Comparison of ENCODE assay signal across 1 cellular context in the genomic region with DNA sequence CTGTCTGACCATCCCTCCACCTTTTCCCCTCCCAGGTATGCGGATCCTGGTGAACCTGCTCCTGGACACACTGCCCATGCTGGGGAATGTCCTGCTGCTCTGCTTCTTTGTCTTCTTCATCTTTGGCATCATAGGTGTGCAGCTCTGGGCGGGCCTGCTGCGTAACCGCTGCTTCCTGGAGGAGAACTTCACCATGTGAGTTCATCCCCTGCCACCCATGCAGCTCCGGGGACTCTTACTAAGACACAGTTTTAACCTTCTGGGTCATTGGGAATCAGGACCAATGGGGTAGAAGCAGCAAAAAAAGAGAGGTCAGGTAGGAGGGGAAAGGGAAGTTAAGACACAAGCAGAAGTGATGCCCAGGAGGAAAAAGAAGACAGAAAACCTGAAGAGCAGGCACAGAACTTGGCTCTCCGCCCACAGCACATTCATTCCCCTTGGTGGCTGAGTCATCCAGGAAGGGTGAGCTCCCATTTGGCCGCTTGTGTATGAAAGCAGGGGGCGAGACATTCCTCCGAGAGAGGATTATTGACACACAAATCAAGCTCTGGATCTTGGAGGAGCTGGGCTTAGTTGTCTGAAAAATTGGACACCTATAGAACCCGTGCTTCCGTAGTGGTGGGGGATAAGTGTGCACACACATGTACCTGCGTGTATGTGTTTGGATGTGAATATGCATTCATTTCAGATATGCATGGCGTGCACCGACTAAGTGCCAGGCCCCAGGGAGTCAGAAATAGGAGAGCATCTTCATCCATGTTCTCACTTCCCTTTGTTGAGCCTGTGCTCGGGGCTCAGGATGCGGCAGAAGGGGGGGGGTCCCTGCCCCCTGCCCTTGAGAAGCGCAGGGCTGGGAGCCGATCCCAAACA.
TF ChIP-seq lines count a peak whose summit lies in the region.

No MANE protein-coding gene starts in this region.

TF ChIP-seq in GM23338, 12 proteins besides CTCF, POLR2A, EP300 and RAD21 (continued from another document):
- TF ChIP-seq ZNF462 (CRISPR knock-in tag; IDR thresholded peaks at IDR 0.05) (no peak), ZNF331 (CRISPR knock-in tag; IDR thresholded peaks at IDR 0.05; ENCODE audit: low read depth) (no peak)
